In the genomic region with DNA sequence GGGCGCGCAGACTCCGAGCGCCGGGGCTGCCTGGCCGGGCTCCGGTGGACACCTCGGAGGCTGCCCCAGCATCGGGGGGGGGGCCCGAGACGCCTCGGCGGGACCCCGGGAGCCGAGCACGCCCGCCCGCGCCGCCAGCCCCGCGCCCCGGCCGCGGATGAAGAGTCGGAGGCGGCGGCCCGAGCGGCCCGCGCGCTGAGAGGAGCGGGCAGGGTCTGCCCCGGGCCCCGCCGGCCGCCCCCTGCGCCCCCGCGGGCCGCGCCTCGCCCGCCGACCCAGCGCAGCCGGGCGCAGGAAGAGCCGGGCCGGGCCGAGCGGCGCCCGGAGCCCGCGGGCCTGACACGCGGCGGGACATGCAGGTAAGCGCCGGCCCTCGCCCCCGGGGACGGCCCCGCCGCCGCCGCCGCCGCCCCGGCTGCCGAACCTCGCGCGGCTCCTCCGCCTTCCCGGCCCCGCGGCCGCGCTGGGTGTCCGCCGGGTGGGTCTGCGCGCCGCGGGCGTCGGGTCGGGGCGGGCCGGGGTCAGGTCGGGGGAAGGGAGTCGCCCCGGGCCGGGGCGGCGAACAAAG, we compare ENCODE assay signal across 8 cellular contexts.
DNase-seq lines count a peak whose midpoint lies in the region; ATAC-seq and TF ChIP-seq lines count a peak whose summit lies in the region.

No MANE protein-coding gene starts in this region.

- TF ChIP-seq CTCF in PC-3 (conservative IDR thresholded peaks at IDR 0.05; ENCODE audit: low read depth, low read length) (no peak), heart right ventricle (IDR thresholded peaks at IDR 0.05) (no peak), retinal pigment epithelial cell (conservative IDR thresholded peaks at IDR 0.05; ENCODE audit: low read depth, low read length) (no peak)

- H2AFZ ChIP-seq in PC-3 (ENCODE audit: low read length): peak overlapping the region; percentile 74; the same call in 1 of the 2 replicates

- no peaks in the 10 kb centered on the region for H3F3A ChIP-seq in PC-3 (ENCODE audit: low read length, unreplicated experiment)

- 0 to 1% methylated on average over 25 to 98 of the region's 99 CpGs for WGBS in heart right ventricle, 2 donors

- CTCF ChIA-PET in PC-3 (lab: Charles Lee): no interaction called here

- no peaks in the 10 kb centered on the region for H3K9me2 ChIP-seq in PC-3 (replicated peaks; ENCODE audit: low read length)

- ATAC-seq in PC-3: peak; percentile 27
- ATAC-seq in heart right ventricle: peak in 1 of 8 donors; percentile 42
- ATAC-seq in GM18868 (IDR thresholded peaks at IDR 0.05; ENCODE audit: unreplicated experiment): no peak
- no peak for ATAC-seq in GM19452 (IDR thresholded peaks at IDR 0.05; ENCODE audit: unreplicated experiment)
- no peak for ATAC-seq in GM19467 (IDR thresholded peaks at IDR 0.05; ENCODE audit: unreplicated experiment)

- peaks cover 13% of the 10 kb centered on the region for H3K27me3 ChIP-seq in PC-3 (ENCODE audit: low read length)
- H3K27me3 ChIP-seq in heart right ventricle: peaks cover 9 to 90% (median 51%) of the 10 kb centered on the region in 7 donors

- no peaks in the 10 kb centered on the region for H3K79me2 ChIP-seq in PC-3 (ENCODE audit: low read length)

- H3K27ac ChIP-seq in PC-3 (ENCODE audit: low read length) (no peak overlapping the region), heart right ventricle (no peak overlapping the region)

- peak overlapping the region; percentile 81 for H3K4me3 ChIP-seq in GM08714 (ENCODE audit: low read length)
- peak overlapping the region; percentile 65 for H3K4me3 ChIP-seq in PC-3 (ENCODE audit: low read length)
- peak overlapping the region; percentile 25 to 68 (median 54) for H3K4me3 ChIP-seq in heart right ventricle
- H3K4me3 ChIP-seq in retinal pigment epithelial cell (ENCODE audit: low read length): peak overlapping the region; percentile 52

- H3K4me2 ChIP-seq in PC-3 (ENCODE audit: low read length): peak overlapping the region; percentile 86

- no TSS peak for BruUV-seq in PC-3 (replicated peaks; lab: Mats Ljungman, UMichigan)

- intact Hi-C loops in PC-3 (cut with micrococcal nuclease) (no loop called here), heart right ventricle (cut with DNase I) (no loop called here)

- H3K9ac ChIP-seq in PC-3 (ENCODE audit: low read length): no peak overlapping the region

- H3K36me3 ChIP-seq in PC-3 (ENCODE audit: low read depth, low read length): no peaks in the 10 kb centered on the region
- H3K36me3 ChIP-seq in heart right ventricle: no peaks in the 10 kb centered on the region

- POLR2A ChIA-PET in PC-3 (lab: Charles Lee; ENCODE audit: unreplicated experiment): no interaction called here

- H3K4me1 ChIP-seq in PC-3 (ENCODE audit: insufficient read depth, low read length) (peaks cover 10% of the 10 kb centered on the region), heart right ventricle (peaks cover 0 to 26% (median 5%) of the 10 kb centered on the region in 9 donors)

- DNase-seq in PC-3 (no peak), heart right ventricle (no peak), retinal pigment epithelial cell (ENCODE audit: low read depth) (no peak), SIG-M5 treated with dmso at 0.1 percent for 504 hours (lab: John Stamatoyannopoulos, UW; ENCODE audit: unreplicated experiment) (no peak)

- H3K9me3 ChIP-seq in PC-3 (ENCODE audit: low read length): no peaks in the 10 kb centered on the region
- H3K9me3 ChIP-seq in heart right ventricle: no peaks in the 10 kb centered on the region

- no peaks in the 10 kb centered on the region for H4K20me1 ChIP-seq in PC-3 (ENCODE audit: low read length)
